In the genomic region with DNA sequence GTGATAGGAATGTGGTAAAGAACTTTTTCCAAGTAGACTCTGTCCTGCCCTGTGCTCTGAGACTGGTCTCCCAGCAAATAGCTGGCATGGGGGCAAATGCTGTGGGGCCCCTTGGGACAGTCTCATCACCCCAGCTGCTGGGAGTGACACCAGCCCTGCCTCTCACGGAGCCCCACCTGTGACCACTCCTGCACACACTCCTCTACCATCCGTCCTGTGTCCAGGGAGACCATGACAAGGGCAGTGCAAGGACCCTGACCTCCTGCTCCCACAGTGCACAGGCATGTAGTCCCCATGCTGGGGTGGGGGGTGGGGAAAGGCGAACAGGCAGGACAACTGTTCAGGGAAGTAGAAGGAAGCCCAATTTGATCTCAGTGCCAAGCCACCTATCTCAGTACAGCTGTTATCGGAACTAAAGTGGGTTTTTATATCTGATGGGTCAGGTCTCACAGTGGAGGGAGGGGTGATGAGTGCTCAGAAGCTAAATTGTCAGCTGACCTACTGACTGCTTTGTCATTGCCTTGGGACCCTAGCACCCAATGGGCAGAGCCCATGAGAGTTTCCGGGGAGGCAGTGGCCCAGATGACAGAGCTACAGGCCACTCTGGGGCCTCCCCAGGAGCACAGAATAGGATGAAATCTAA, we compare ENCODE assay signal across 1 cellular context.
TF ChIP-seq lines count a peak whose summit lies in the region.

No MANE protein-coding gene starts in this region.

TF ChIP-seq in K562, 482 proteins besides CTCF, POLR2A, EP300 and RAD21 (continued from another document):
- TF ChIP-seq CEBPB (tag; IDR thresholded peaks at IDR 0.05) = 0 out of 2 replicates have a peak, but pooled peaks have one; percentile 21
- no peak for TF ChIP-seq PTRF (tag; IDR thresholded peaks at IDR 0.05)
- TF ChIP-seq NFATC3 (IDR thresholded peaks at IDR 0.05) = no peak
- TF ChIP-seq ZBTB34 (CRISPR knock-in tag; IDR thresholded peaks at IDR 0.05) = no peak
